13 cellular contexts compared by ENCODE assay signal in the genomic region with DNA sequence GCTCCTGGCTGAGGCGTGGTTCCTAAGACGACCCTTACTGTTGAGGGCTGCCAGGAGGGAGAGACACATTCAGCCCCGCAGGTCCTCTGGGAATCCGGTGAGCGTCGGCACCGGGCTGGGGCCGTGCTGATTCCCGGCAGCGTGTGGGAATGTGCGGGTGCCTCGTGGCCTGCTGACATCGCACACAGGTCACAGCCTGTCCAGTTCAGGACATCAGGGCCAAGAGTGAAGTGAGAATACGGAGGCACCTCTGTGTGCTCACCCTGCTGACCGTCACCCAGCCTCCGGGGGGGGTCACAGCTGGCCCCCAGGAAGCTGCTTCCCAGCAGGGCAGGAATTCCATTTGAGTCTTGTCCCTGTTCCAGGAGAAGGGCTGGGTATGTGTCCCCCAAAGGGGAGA. TPM values are rescaled to one million over a fixed set of nuclear protein-coding genes. Genes with fewer than 3 reads are reported as not detected.
DNase-seq lines count a peak whose midpoint lies in the region; TF ChIP-seq lines count a peak whose summit lies in the region.
"Had no signal": no experiment of that assay in that cellular context is flagged by ENCODE, and none has a peak within 500 bp of the region (broad histone marks: within the 10 kb centered on the region; RNA-seq: fewer than 3 reads in every experiment).

No MANE protein-coding gene starts in this region.

- H3F3A ChIP-seq in SK-N-SH (replicated peaks; ENCODE audit: insufficient read depth) = no peaks in the 10 kb centered on the region

- H3K27ac ChIP-seq in KMS-11 (peak overlapping the region; percentile 66; the same call in 1 of the 2 replicates), esophagus (ENCODE audit: low read depth in 2 of 2, low read length in 1 of 2) (peak overlapping the region; percentile 77 to 88), stomach smooth muscle (ENCODE audit: low read length) (peak overlapping the region; percentile 93), SK-N-SH (ENCODE audit: low read depth in 2 of 2, low read length in 1 of 2) (no peak overlapping the region)

- H4K20me1 ChIP-seq in KMS-11 (ENCODE audit: insufficient read depth) = no peaks in the 10 kb centered on the region
- no peaks in the 10 kb centered on the region for H4K20me1 ChIP-seq in SK-N-SH (ENCODE audit: insufficient read depth)

- H3K9me2 ChIP-seq in SK-N-SH = no peaks in the 10 kb centered on the region

- H3K79me2 ChIP-seq in KMS-11 (ENCODE audit: insufficient read depth, low read depth) = no peaks in the 10 kb centered on the region
- no peaks in the 10 kb centered on the region for H3K79me2 ChIP-seq in SK-N-SH (ENCODE audit: insufficient read depth)

- TF ChIP-seq EP300 in SK-N-SH (IDR thresholded peaks at IDR 0.05; ENCODE audit: borderline replicate concordance in 1 of 2, low read depth in 1 of 2, low read length in 1 of 2) = no peak

- H3K4me3 ChIP-seq in KMS-11 (IDR thresholded peaks at IDR 0.05; ENCODE audit: insufficient read depth, low read depth, low read length) (no peak overlapping the region), esophagus (ENCODE audit: low read depth in 1 of 2, low read length in 2 of 2) (no peak overlapping the region), stomach smooth muscle (ENCODE audit: low read length in 2 of 2) (no peak overlapping the region), SK-N-SH (ENCODE audit: low read depth in 2 of 2, low read length in 1 of 2) (no peak overlapping the region)

- 71 to 84% methylated on average over 16 of the region's 16 CpGs for WGBS in esophagus, 2 donors
- 90% methylated on average over 8 of the region's 16 CpGs for WGBS in SK-N-SH (ENCODE audit: low lambda C conversion rate)

- H3K4me1 ChIP-seq in KMS-11 (ENCODE audit: low read depth, poor library complexity, severe bottlenecking) = peaks cover 33% of the 10 kb centered on the region
- peaks cover 2 to 12% of the 10 kb centered on the region in 2 donors for H3K4me1 ChIP-seq in esophagus (ENCODE audit: control insufficient read depth in 2 of 2, insufficient read depth in 2 of 2, low read length in 1 of 2)
- peaks cover 45% of the 10 kb centered on the region for H3K4me1 ChIP-seq in stomach smooth muscle (ENCODE audit: control insufficient read depth, insufficient read depth, low read length)
- H3K4me1 ChIP-seq in SK-N-SH (ENCODE audit: control insufficient read depth in 1 of 2, insufficient read depth in 2 of 2, low read depth in 1 of 2, low read length in 1 of 2) = peaks cover 0 to 15% of the 10 kb centered on the region in 2 experiments; a peak in 1 of 4 replicates

- TF ChIP-seq CTCF in KMS-11 (conservative IDR thresholded peaks at IDR 0.05; ENCODE audit: low read depth, low read length) = no peak
- no peak for TF ChIP-seq CTCF in SK-N-SH (IDR thresholded peaks at IDR 0.05)

- DNase-seq in mesenteric fat pad (ENCODE audit: low spot score) (peak; percentile 60), SK-N-SH (no peak), dedifferentiated amniotic fluid mesenchymal stem cell (ENCODE audit: extremely low spot score) (no peak), GOT3 (lab: John Stamatoyannopoulos, UW) (no peak)
- no peak for DNase-seq in stimulated activated CD4-positive, alpha-beta T cell treated with anti-CD3 and anti-CD28 coated beads, Interleukin-4, amount 100 ng/mL, for 24 hours
- DNase-seq: activated naive CD8-positive, alpha-beta T cell treated with anti-CD3 and anti-CD28 coated beads, Interleukin-2, amount 50 U/mL, for 24 hours; naive B cell; NCI-H446 treated with DMSO at 0.1 percent for 48 hours; stimulated activated CD4-positive, alpha-beta T cell treated with anti-CD3 and anti-CD28 coated beads, Interleukin-12 subunit alpha, Interleukin-12 subunit beta, amount 100 ng/mL, for 4 hours had no signal

- H3K36me3 ChIP-seq in KMS-11 (ENCODE audit: insufficient read depth) (no peaks in the 10 kb centered on the region; the same call in 1 of the 2 replicates), esophagus (ENCODE audit: control insufficient read depth in 2 of 2, insufficient read depth in 2 of 2, low read length in 1 of 2) (peaks cover 7 to 37% of the 10 kb centered on the region in 2 donors), stomach smooth muscle (ENCODE audit: control insufficient read depth in 2 of 2, insufficient read depth in 2 of 2, low read length in 2 of 2) (peaks cover 31 to 39% of the 10 kb centered on the region in 2 donors), SK-N-SH (replicated peaks in 1 of 2; ENCODE audit: control insufficient read depth in 1 of 2, insufficient read depth in 2 of 2, low read length in 1 of 2) (peaks cover 0 to 38% of the 10 kb centered on the region in 2 experiments)

- H2AFZ ChIP-seq in KMS-11 (ENCODE audit: low read depth) = no peak overlapping the region
- H2AFZ ChIP-seq in SK-N-SH (ENCODE audit: low read depth) = no peak overlapping the region

- no peak overlapping the region for H3K9ac ChIP-seq in KMS-11
- peak overlapping the region; percentile 58 to 70 for H3K9ac ChIP-seq in stomach smooth muscle (ENCODE audit: low read length in 2 of 2)
- no peak overlapping the region for H3K9ac ChIP-seq in SK-N-SH

- TF ChIP-seq RAD21 in SK-N-SH (IDR thresholded peaks at IDR 0.05; ENCODE audit: low read length) = no peak

- no peaks in the 10 kb centered on the region for H3K27me3 ChIP-seq in KMS-11 (ENCODE audit: insufficient read depth, low read depth)
- no peaks in the 10 kb centered on the region for H3K27me3 ChIP-seq in esophagus (ENCODE audit: control insufficient read depth in 1 of 2, insufficient read depth in 2 of 2, low read length in 2 of 2)
- H3K27me3 ChIP-seq in stomach smooth muscle (ENCODE audit: control insufficient read depth in 1 of 2, insufficient read depth in 2 of 2, low read length in 2 of 2) = no peaks in the 10 kb centered on the region
- H3K27me3 ChIP-seq in SK-N-SH (ENCODE audit: insufficient read depth) = no peaks in the 10 kb centered on the region

- H3K4me2 ChIP-seq in KMS-11 (no peak overlapping the region; the same call in 1 of the 2 replicates), SK-N-SH (no peak overlapping the region)

- POLR2A ChIA-PET in SK-N-SH (lab: Yijun Ruan, JAX) = no interaction called here

- no peaks in the 10 kb centered on the region for H3K9me3 ChIP-seq in esophagus (ENCODE audit: control insufficient read depth in 2 of 2, insufficient read depth in 1 of 2, low read depth in 1 of 2, low read length in 1 of 2)
- no peaks in the 10 kb centered on the region for H3K9me3 ChIP-seq in stomach smooth muscle (ENCODE audit: control insufficient read depth in 2 of 2, low read length in 2 of 2)
- H3K9me3 ChIP-seq in SK-N-SH = no peaks in the 10 kb centered on the region

- CTCF ChIA-PET in SK-N-SH (lab: Yijun Ruan, JAX) = interaction anchor here (1.3 kb wide), 1 partner anchor 12 kb away, joined by 3 read pairs; no protein-coding TSS in a partner anchor

TF ChIP-seq in SK-N-SH, 30 proteins besides CTCF, POLR2A, EP300 and RAD21:
- TF ChIP-seq MXI1 (IDR thresholded peaks at IDR 0.05; ENCODE audit: low read depth, low read length) = no peak
- TF ChIP-seq JUND (IDR thresholded peaks at IDR 0.05) = no peak
- TF ChIP-seq RXRA (IDR thresholded peaks at IDR 0.05; ENCODE audit: borderline replicate concordance, low read depth) = no peak
- TF ChIP-seq RCOR1 (IDR thresholded peaks at IDR 0.05; ENCODE audit: low read length) = no peak
- TF ChIP-seq GABPA (IDR thresholded peaks at IDR 0.05; ENCODE audit: low read depth) = no peak
- no peak for TF ChIP-seq SIN3A (IDR thresholded peaks at IDR 0.05; ENCODE audit: borderline replicate concordance, low read depth, low read length)
- TF ChIP-seq EZH2phosphoT487 (IDR thresholded peaks at IDR 0.05; ENCODE audit: borderline replicate concordance, low read depth) = no peak
- no peak for TF ChIP-seq TCF12 (IDR thresholded peaks at IDR 0.05)
- TF ChIP-seq, protein P1, sequence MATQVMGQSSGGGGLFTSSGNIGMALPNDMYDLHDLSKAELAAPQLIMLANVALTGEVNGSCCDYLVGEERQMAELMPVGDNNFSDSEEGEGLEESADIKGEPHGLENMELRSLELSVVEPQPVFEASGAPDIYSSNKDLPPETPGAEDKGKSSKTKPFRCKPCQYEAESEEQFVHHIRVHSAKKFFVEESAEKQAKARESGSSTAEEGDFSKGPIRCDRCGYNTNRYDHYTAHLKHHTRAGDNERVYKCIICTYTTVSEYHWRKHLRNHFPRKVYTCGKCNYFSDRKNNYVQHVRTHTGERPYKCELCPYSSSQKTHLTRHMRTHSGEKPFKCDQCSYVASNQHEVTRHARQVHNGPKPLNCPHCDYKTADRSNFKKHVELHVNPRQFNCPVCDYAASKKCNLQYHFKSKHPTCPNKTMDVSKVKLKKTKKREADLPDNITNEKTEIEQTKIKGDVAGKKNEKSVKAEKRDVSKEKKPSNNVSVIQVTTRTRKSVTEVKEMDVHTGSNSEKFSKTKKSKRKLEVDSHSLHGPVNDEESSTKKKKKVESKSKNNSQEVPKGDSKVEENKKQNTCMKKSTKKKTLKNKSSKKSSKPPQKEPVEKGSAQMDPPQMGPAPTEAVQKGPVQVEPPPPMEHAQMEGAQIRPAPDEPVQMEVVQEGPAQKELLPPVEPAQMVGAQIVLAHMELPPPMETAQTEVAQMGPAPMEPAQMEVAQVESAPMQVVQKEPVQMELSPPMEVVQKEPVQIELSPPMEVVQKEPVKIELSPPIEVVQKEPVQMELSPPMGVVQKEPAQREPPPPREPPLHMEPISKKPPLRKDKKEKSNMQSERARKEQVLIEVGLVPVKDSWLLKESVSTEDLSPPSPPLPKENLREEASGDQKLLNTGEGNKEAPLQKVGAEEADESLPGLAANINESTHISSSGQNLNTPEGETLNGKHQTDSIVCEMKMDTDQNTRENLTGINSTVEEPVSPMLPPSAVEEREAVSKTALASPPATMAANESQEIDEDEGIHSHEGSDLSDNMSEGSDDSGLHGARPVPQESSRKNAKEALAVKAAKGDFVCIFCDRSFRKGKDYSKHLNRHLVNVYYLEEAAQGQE (IDR thresholded peaks at IDR 0.05; ENCODE audit: low read depth, low read length) = no peak
- TF ChIP-seq YY1 (IDR thresholded peaks at IDR 0.05; ENCODE audit: low read depth) = no peak
- TF ChIP-seq NRF1 (IDR thresholded peaks at IDR 0.05; ENCODE audit: low read depth, low read length) = no peak

RNA-seq across cellular contexts. Expression of gene PGPEP1L, which starts 53.6 kb away (rescaled TPM):
- polyA plus RNA-seq in esophagus (under 1 TPM; 0.31 to 0.45 TPM), SK-N-SH (2012; rRNA removed) (not detected in 2 replicates)
- not detected for total RNA-seq in mesenteric fat pad
- not detected in 2 replicates for polyA plus RNA-seq in SK-N-SH (2012; cell fraction: cytosol; rRNA removed)
- 0.07 and 0.26 TPM in 2 replicates for polyA plus RNA-seq in SK-N-SH (2012; cell fraction: nucleus; rRNA removed)
- total RNA-seq: RPMI7951 had no signal

Comparison
In these comparisons a context has a peak if more than half of its experiments do, and no peak if none do; other contexts are left out.
1. H3K27ac ChIP-seq: peak in KMS-11 (single experiment), esophagus (2 of 2) and stomach smooth muscle (single experiment); none in SK-N-SH (0 of 2).
2. H3K9ac ChIP-seq: peak in stomach smooth muscle (2 of 2); none in KMS-11 (single experiment) and SK-N-SH (single experiment).